In the genomic region with DNA sequence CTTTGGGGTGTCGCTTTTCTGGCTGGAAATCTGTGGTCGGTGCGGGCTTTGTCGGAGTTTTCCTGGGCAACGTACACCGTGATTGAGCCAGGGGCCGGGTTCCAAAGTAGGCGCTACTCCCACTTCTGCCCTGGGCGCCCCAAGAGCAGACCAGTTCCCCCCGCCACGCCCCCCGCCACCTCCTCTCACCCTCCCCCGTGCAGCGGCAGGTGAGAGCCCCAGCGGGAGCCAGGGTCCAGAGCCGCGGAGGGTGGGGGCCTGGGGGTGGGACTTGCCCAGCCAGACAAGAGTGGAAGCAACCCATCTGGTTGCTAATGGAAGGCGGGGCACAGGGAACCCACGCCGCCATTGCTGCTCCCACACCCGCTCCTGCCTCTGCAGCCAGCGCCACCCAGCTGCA, we compare ENCODE assay signal across 19 cellular contexts.
DNase-seq lines count a peak whose midpoint lies in the region; ATAC-seq, FAIRE-seq and TF ChIP-seq lines count a peak whose summit lies in the region.
"Had no signal": no experiment of that assay in that cellular context is flagged by ENCODE, and none has a peak within 500 bp of the region (broad histone marks: within the 10 kb centered on the region; RNA-seq: fewer than 3 reads in every experiment).

No MANE protein-coding gene starts in this region.

- no peak for TF ChIP-seq POLR2A in GM12892 (IDR thresholded peaks at IDR 0.05; ENCODE audit: low read depth, low read length)

- H3K36me3 ChIP-seq in kidney (ENCODE audit: control insufficient read depth in 1 of 2, insufficient read depth in 2 of 2, low read length in 2 of 2): no peaks in the 10 kb centered on the region
- H3K36me3 ChIP-seq in upper lobe of right lung: no peaks in the 10 kb centered on the region
- no peaks in the 10 kb centered on the region for H3K36me3 ChIP-seq in A673 (ENCODE audit: insufficient read depth, low read length, poor library complexity, severe bottlenecking)
- H3K36me3 ChIP-seq: BLaER1 had no signal

- H3K27ac ChIP-seq in kidney (ENCODE audit: low read depth in 2 of 2, low read length in 2 of 2): no peak overlapping the region
- no peak overlapping the region for H3K27ac ChIP-seq in upper lobe of right lung
- no peak overlapping the region for H3K27ac ChIP-seq in A673 (ENCODE audit: low read depth, low read length, poor library complexity, severe bottlenecking)
- H3K27ac ChIP-seq: A549, BLaER1 had no signal

- POLR2A ChIA-PET in A673 (lab: Charles Lee; ENCODE audit: low non-redundant PET): no interaction called here

- no peaks in the 10 kb centered on the region for H3K27me3 ChIP-seq in upper lobe of right lung
- H3K27me3 ChIP-seq in A673 (replicated peaks; ENCODE audit: insufficient read depth, low read depth, low read length, poor library complexity): no peaks in the 10 kb centered on the region
- H3K27me3 ChIP-seq: BLaER1 had no signal

- no TSS peak for BruUV-seq in A673 (replicated peaks; lab: Mats Ljungman, UMichigan)

- intact Hi-C loops in Right ventricle myocardium inferior (cut with DNase I) (no loop called here), Right ventricle myocardium superior (cut with DNase I) (no loop called here), kidney (cut with DNase I) (no loop called here), upper lobe of right lung (cut with DNase I) (no loop called here), A673 (cut with micrococcal nuclease; ENCODE audit: unreplicated experiment) (no loop called here)

- ATAC-seq in Right ventricle myocardium inferior: no peak
- ATAC-seq in Right ventricle myocardium superior (ENCODE audit: poor library complexity): no peak
- ATAC-seq in upper lobe of right lung: no peak
- ATAC-seq: A549, GM12878, HepG2 had no signal

- DNase-seq in Right ventricle myocardium inferior (ENCODE audit: missing footprints) (peak; percentile 18), Right ventricle myocardium superior (no peak), LNCaP clone FGC (ENCODE audit: low read depth) (no peak), kidney (peak; percentile 53), upper lobe of right lung (peak; percentile 56), GM12892 (ENCODE audit: insufficient read length) (no peak), NCI-H2029 treated with DMSO at 0.1 percent for 48 hours (lab: John Stamatoyannopoulos, UW) (no peak), A673 (ENCODE audit: low spot score) (no peak)
- DNase-seq: AML-193; CD4-positive, alpha-beta T cell; DMS79; GOT3; HCEC 1CT; HFFc6 had no signal

- CTCF ChIA-PET in A673 (lab: Charles Lee): no interaction called here

- FAIRE-seq in kidney (lab: Jason Lieb, UNC) (no peak), GM12892 (lab: Jason Lieb, UNC) (no peak)
- FAIRE-seq: A549, GM12878, HepG2, HTR-8/SVneo had no signal

- H3K4me3 ChIP-seq in LNCaP clone FGC (ENCODE audit: low read depth, low read length) (no peak overlapping the region), kidney (ENCODE audit: low read length in 2 of 2) (no peak overlapping the region), upper lobe of right lung (no peak overlapping the region), A673 (ENCODE audit: low read depth, low read length, poor library complexity, severe bottlenecking) (no peak overlapping the region)
- H3K4me3 ChIP-seq: A549, BLaER1, GM12878 had no signal

- H3K9ac ChIP-seq in kidney (ENCODE audit: low read length in 2 of 2): no peak overlapping the region
- H3K9ac ChIP-seq: BLaER1 had no signal

- H3K9me3 ChIP-seq in kidney (ENCODE audit: control insufficient read depth in 1 of 2, low read length in 2 of 2) (no peaks in the 10 kb centered on the region), upper lobe of right lung (no peaks in the 10 kb centered on the region), A673 (ENCODE audit: low read depth, low read length, poor library complexity, severe bottlenecking) (no peaks in the 10 kb centered on the region)
- H3K9me3 ChIP-seq: A549, BLaER1 had no signal

- H3K4me1 ChIP-seq in kidney (ENCODE audit: control insufficient read depth in 1 of 2, insufficient read depth in 1 of 2, low read depth in 1 of 2, low read length in 2 of 2) (no peaks in the 10 kb centered on the region), upper lobe of right lung (no peaks in the 10 kb centered on the region), A673 (ENCODE audit: insufficient read depth, low read length, poor library complexity, severe bottlenecking) (no peaks in the 10 kb centered on the region)
- H3K4me1 ChIP-seq: A549, BLaER1 had no signal

- TF ChIP-seq CTCF in LNCaP clone FGC (IDR thresholded peaks at IDR 0.05; ENCODE audit: control insufficient read depth, extremely low read depth, insufficient read depth) (peak; percentile 38), kidney (IDR thresholded peaks at IDR 0.05; ENCODE audit: borderline replicate concordance, extremely low read depth, insufficient read depth) (no peak), upper lobe of right lung (IDR thresholded peaks at IDR 0.05) (no peak), A673 (conservative IDR thresholded peaks at IDR 0.05; ENCODE audit: low read depth, low read length) (no peak)

Comparison
In these comparisons a context has a peak if more than half of its experiments do, and no peak if none do; other contexts are left out.
1. DNase-seq: peak in Right ventricle myocardium inferior (single experiment), kidney (single experiment) and upper lobe of right lung (single experiment); none in Right ventricle myocardium superior (single experiment), LNCaP clone FGC (single experiment), GM12892 (single experiment), NCI-H2029 treated with DMSO at 0.1 percent for 48 hours (single experiment) and A673 (single experiment).